ENCODE assay signal across 11 cellular contexts in the genomic region with DNA sequence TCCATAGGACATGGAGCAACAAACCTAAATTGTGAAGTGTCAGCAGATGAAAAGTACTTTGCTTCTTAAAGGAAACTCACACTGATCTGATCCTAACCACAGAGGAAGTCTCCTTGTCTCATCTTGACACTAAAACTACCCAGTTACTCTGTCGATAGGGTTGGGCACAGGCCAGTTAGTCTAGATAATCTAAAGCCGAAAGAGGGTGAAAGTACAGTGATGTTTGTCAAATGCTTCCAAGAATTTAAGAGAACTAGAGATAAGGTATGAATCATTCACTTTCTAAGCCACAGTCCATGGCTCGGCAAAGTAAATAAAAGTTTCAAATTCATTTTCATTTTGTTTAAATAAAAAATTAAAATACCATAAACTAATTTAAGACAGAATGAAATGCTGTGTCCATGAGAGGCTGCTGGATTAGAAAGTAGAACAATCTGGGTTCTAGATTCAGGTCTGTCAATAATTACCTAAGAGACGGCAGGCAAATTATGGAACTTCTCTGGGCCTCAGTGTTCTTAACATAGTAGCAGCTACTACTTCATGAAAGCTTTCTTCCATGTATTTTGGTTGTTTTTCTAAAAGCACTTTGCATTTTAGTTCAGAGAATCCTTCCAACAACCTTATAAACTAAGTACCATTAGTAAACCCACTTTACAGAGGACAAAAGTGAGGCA.
DNase-seq lines count a peak whose midpoint lies in the region; TF ChIP-seq lines count a peak whose summit lies in the region.
"Had no signal": no experiment of that assay in that cellular context is flagged by ENCODE, and none has a peak within 500 bp of the region (broad histone marks: within the 10 kb centered on the region; RNA-seq: fewer than 3 reads in every experiment).

No MANE protein-coding gene starts in this region.

- 38 to 46% methylated on average over 4 of the region's 4 CpGs for WGBS in testis, 2 donors
- 35% methylated on average over 4 of the region's 4 CpGs for WGBS in esophagus muscularis mucosa

- no peak for TF ChIP-seq POLR2A in testis (IDR thresholded peaks at IDR 0.05)
- TF ChIP-seq POLR2A in esophagus muscularis mucosa (IDR thresholded peaks at IDR 0.05; ENCODE audit: low read depth) = no peak

- H3K36me3 Mint-ChIP-seq in T-helper 2 cell treated with Interferon-gamma antibody and Interleukin-4, amounts not matched to agents 5 μg/mL and 100 μg/mL, for 36 hours (ENCODE audit: low read depth) = no peaks in the 10 kb centered on the region

- TF ChIP-seq CTCF in retinal pigment epithelial cell (conservative IDR thresholded peaks at IDR 0.05; ENCODE audit: low read depth, low read length) = no peak
- TF ChIP-seq CTCF in testis (IDR thresholded peaks at IDR 0.05) = no peak
- no peak for TF ChIP-seq CTCF in esophagus muscularis mucosa (IDR thresholded peaks at IDR 0.05)
- no peak for TF ChIP-seq CTCF in BE2C (IDR thresholded peaks at IDR 0.05; ENCODE audit: low read depth, low read length)

- TF ChIP-seq EP300 in esophagus muscularis mucosa (IDR thresholded peaks at IDR 0.05) = no peak

- no peaks in the 10 kb centered on the region for H3K9me3 ChIP-seq in testis
- H3K9me3 ChIP-seq in esophagus muscularis mucosa = peaks cover 0 to 5% (median 2%) of the 10 kb centered on the region in 4 donors
- no peaks in the 10 kb centered on the region for H3K9me3 ChIP-seq in BE2C

- no peak overlapping the region for H3K4me3 Mint-ChIP-seq in T-helper 2 cell treated with Interferon-gamma antibody and Interleukin-4, amounts not matched to agents 5 μg/mL and 100 μg/mL, for 36 hours
- H3K4me3 Mint-ChIP-seq: dendritic cell treated with granulocyte-macrophage colony-stimulating factor and Interleukin-4, amounts not matched to agents 40 ng/mL and 50 ng/mL, for 4 days; neural crest cell had no signal

- H3K36me3 ChIP-seq in testis (ENCODE audit: low read depth, missing control alignments) (no peaks in the 10 kb centered on the region), esophagus muscularis mucosa (no peaks in the 10 kb centered on the region), BE2C (no peaks in the 10 kb centered on the region)

- no peak overlapping the region for H3K27ac Mint-ChIP-seq in T-helper 2 cell treated with Interferon-gamma antibody and Interleukin-4, amounts not matched to agents 5 μg/mL and 100 μg/mL, for 36 hours
- H3K27ac Mint-ChIP-seq: dendritic cell treated with granulocyte-macrophage colony-stimulating factor and Interleukin-4, amounts not matched to agents 40 ng/mL and 50 ng/mL, for 4 days had no signal

- H3K4me1 Mint-ChIP-seq in T-helper 2 cell treated with Interferon-gamma antibody and Interleukin-4, amounts not matched to agents 5 μg/mL and 100 μg/mL, for 36 hours (ENCODE audit: low read depth) = no peaks in the 10 kb centered on the region
- H3K4me1 Mint-ChIP-seq: neural crest cell had no signal

- intact Hi-C loops in testis (cut with DNase I; ENCODE audit: low total_unique reads) (no loop called here), esophagus muscularis mucosa (cut with DNase I) (no loop called here)

- peak; percentile 47 for DNase-seq in H4 (ENCODE audit: low spot score)
- peak; percentile 4 for DNase-seq in T-helper 2 cell treated with Interferon-gamma antibody and Interleukin-4, amounts not matched to agents 5 μg/mL and 100 μg/mL, for 36 hours (ENCODE audit: low spot score)
- DNase-seq in fibroblast of the conjunctiva (ENCODE audit: low read depth) = peak; percentile 8
- peak; percentile 40 for DNase-seq in retinal pigment epithelial cell (ENCODE audit: low read depth)
- no peak for DNase-seq in C1 segment of cervical spinal cord (lab: John Stamatoyannopoulos, UW)
- DNase-seq in testis = no peak
- no peak for DNase-seq in esophagus muscularis mucosa (ENCODE audit: extremely low spot score)
- no peak for DNase-seq in BE2C
- DNase-seq: stimulated activated CD4-positive, alpha-beta T cell treated with anti-CD3 and anti-CD28 coated beads, Interleukin-4, amount 100 ng/mL, for 24 hours had no signal

- peaks cover 7% of the 10 kb centered on the region for H3K9me3 Mint-ChIP-seq in T-helper 2 cell treated with Interferon-gamma antibody and Interleukin-4, amounts not matched to agents 5 μg/mL and 100 μg/mL, for 36 hours

- H3K27ac ChIP-seq in testis (no peak overlapping the region), esophagus muscularis mucosa (replicated peaks in 1 of 4) (no peak overlapping the region)

- no peaks in the 10 kb centered on the region for H3K27me3 Mint-ChIP-seq in T-helper 2 cell treated with Interferon-gamma antibody and Interleukin-4, amounts not matched to agents 5 μg/mL and 100 μg/mL, for 36 hours (ENCODE audit: low read depth)
- H3K27me3 Mint-ChIP-seq: dendritic cell treated with granulocyte-macrophage colony-stimulating factor and Interleukin-4, amounts not matched to agents 40 ng/mL and 50 ng/mL, for 4 days had no signal

- H3K4me3 ChIP-seq in retinal pigment epithelial cell (ENCODE audit: low read length) (no peak overlapping the region), testis (no peak overlapping the region), esophagus muscularis mucosa (peak overlapping the region in 2 of 4 donors; percentile 11 to 21), BE2C (ENCODE audit: low read depth, low read length) (no peak overlapping the region)

- H3K4me1 ChIP-seq in testis (no peaks in the 10 kb centered on the region), esophagus muscularis mucosa (peaks cover 0 to 6% (median 0%) of the 10 kb centered on the region in 4 donors), BE2C (no peaks in the 10 kb centered on the region; the same call in 1 of the 2 replicates)

- H3K27me3 ChIP-seq in testis = no peaks in the 10 kb centered on the region
- no peaks in the 10 kb centered on the region for H3K27me3 ChIP-seq in esophagus muscularis mucosa
- no peaks in the 10 kb centered on the region for H3K27me3 ChIP-seq in BE2C

Comparison
In these comparisons a context has a peak if more than half of its experiments do, and no peak if none do; other contexts are left out.
1. DNase-seq: peak in H4 (single experiment), T-helper 2 cell treated with Interferon-gamma antibody and Interleukin-4, amounts not matched to agents 5 μg/mL and 100 μg/mL, for 36 hours (single experiment), fibroblast of the conjunctiva (single experiment) and retinal pigment epithelial cell (single experiment); none in C1 segment of cervical spinal cord (0 of 14), testis (single experiment), esophagus muscularis mucosa (single experiment) and BE2C (single experiment).